In the genomic region with DNA sequence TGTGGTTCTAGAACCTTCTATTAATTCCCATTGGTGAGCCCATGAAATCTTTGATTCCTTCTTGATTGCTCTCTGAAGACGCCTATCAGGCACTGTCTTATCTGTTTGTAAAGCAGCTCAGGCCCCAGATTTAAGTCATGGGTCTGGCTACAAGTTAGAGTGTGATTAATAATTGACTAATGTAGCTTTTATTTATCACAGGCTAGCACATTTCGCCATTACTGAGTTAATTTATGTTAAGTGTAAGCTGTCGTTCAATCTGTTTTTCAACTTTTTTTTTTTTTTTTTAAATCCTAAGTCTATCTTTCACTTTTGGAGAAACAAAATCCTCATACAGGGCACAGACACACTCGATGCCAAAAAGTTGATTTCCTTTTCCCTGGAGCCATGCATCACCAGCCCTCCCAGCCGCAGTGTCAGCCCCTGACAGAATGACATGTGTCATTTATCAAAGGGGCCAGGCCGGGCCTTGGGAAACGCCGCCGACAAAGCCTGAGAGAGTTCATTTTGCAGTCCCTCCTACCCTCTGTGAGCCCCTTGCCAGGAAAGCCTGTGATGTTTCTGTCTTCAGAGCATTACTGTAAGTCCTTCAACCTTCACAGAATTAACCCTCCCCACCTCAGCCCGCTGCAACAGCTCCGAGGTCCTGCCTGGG, we compare ENCODE assay signal across 1 cellular context.
TF ChIP-seq lines count a peak whose summit lies in the region.

No MANE protein-coding gene starts in this region.

TF ChIP-seq in HepG2, 621 proteins besides CTCF, POLR2A, EP300 and RAD21:
- TF ChIP-seq, protein P1, sequence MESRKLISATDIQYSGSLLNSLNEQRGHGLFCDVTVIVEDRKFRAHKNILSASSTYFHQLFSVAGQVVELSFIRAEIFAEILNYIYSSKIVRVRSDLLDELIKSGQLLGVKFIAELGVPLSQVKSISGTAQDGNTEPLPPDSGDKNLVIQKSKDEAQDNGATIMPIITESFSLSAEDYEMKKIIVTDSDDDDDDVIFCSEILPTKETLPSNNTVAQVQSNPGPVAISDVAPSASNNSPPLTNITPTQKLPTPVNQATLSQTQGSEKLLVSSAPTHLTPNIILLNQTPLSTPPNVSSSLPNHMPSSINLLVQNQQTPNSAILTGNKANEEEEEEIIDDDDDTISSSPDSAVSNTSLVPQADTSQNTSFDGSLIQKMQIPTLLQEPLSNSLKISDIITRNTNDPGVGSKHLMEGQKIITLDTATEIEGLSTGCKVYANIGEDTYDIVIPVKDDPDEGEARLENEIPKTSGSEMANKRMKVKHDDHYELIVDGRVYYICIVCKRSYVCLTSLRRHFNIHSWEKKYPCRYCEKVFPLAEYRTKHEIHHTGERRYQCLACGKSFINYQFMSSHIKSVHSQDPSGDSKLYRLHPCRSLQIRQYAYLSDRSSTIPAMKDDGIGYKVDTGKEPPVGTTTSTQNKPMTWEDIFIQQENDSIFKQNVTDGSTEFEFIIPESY (CRISPR knock-in tag; IDR thresholded peaks at IDR 0.05) = no peak
- TF ChIP-seq SIN3A (IDR thresholded peaks at IDR 0.05; ENCODE audit: borderline replicate concordance, low read depth, low read length) (peak; percentile 45; the same call in 1 of the 2 replicates), MEIS2 (CRISPR knock-in tag; IDR thresholded peaks at IDR 0.05) (peak; percentile 86), ZHX1 (CRISPR knock-in tag; IDR thresholded peaks at IDR 0.05; ENCODE audit: low read depth) (no peak), ZNF746 (CRISPR knock-in tag; IDR thresholded peaks at IDR 0.05) (no peak), HOXA5 (CRISPR knock-in tag; IDR thresholded peaks at IDR 0.05) (peak; percentile 76; the same call in 1 of the 2 replicates), ZBTB37 (CRISPR knock-in tag; IDR thresholded peaks at IDR 0.05) (no peak), ZNF570 (CRISPR knock-in tag; IDR thresholded peaks at IDR 0.05; ENCODE audit: borderline replicate concordance) (no peak), ZNF703 (CRISPR knock-in tag; IDR thresholded peaks at IDR 0.05; ENCODE audit: borderline replicate concordance) (no peak), TOE1 (CRISPR knock-in tag; IDR thresholded peaks at IDR 0.05) (no peak), ZNF652 (CRISPR knock-in tag; IDR thresholded peaks at IDR 0.05; ENCODE audit: borderline replicate concordance, low read depth) (0 out of 2 replicates have a peak, but pooled peaks have one; percentile 21), TCF7 (IDR thresholded peaks at IDR 0.05; ENCODE audit: low read depth) (peak; percentile 49; the same call in 1 of the 2 replicates)
- TF ChIP-seq, protein P2, sequence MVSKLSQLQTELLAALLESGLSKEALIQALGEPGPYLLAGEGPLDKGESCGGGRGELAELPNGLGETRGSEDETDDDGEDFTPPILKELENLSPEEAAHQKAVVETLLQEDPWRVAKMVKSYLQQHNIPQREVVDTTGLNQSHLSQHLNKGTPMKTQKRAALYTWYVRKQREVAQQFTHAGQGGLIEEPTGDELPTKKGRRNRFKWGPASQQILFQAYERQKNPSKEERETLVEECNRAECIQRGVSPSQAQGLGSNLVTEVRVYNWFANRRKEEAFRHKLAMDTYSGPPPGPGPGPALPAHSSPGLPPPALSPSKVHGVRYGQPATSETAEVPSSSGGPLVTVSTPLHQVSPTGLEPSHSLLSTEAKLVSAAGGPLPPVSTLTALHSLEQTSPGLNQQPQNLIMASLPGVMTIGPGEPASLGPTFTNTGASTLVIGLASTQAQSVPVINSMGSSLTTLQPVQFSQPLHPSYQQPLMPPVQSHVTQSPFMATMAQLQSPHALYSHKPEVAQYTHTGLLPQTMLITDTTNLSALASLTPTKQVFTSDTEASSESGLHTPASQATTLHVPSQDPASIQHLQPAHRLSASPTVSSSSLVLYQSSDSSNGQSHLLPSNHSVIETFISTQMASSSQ (IDR thresholded peaks at IDR 0.05; ENCODE audit: low read depth) = 0 out of 2 replicates have a peak, but pooled peaks have one; percentile 13
- TF ChIP-seq, protein P2 (CRISPR knock-in tag; IDR thresholded peaks at IDR 0.05; ENCODE audit: borderline replicate concordance) = no peak
